8 cellular contexts compared by ENCODE assay signal in the genomic region with DNA sequence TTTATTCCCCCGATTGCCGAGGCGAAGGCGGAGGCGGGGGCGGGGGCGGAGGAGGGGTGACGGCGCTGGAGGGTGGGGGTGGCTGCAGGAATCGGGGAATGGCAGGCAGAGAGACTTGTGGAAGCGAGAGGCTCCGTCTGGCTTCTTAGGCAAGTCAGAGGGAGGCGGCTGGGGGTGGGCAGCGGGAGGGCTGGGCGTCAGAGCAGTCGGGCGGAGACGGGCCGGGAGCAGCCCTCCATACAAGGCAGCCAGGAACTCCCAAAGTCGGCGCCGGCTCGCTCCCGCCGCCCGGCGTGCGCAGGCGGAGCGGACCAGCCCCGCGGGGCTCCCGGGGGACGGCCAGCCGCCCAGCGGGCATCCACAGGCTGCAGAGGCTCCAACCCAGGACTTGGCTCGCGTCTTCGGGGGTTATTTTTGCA. TPM values are rescaled to one million over a fixed set of nuclear protein-coding genes. Genes with fewer than 3 reads are reported as not detected.
A peak's percentile ranks its signal among the peaks of the same experiment; 100 is the strongest.
DNase-seq lines count a peak whose midpoint lies in the region; ATAC-seq lines count a peak whose summit lies in the region.

No MANE protein-coding gene starts in this region.

- no peak overlapping the region for H3K4ac ChIP-seq in neuronal stem cell (ENCODE audit: low read length)

- intact Hi-C loops in activated naive CD4-positive, alpha-beta T cell treated with anti-CD3 and anti-CD28 coated beads for 36 hours (cut with micrococcal nuclease) = no loop called here
- intact Hi-C loops in activated T-helper 2 cell treated with anti-CD3 and anti-CD28 coated beads, Interferon-gamma antibody, Interleukin-2, Interleukin-4, amounts not matched to agents 10 μg/mL and 5 μg/mL and 100 μg/mL, durations not matched to agents 14 hours and 24 hours and 36 hours (cut with micrococcal nuclease) = no loop called here
- intact Hi-C loops in head of caudate nucleus (cut with DNase I) = loop anchor here (10.0 kb wide), 1 partner anchor 199 kb away; no protein-coding TSS in a partner anchor

- H3K27ac ChIP-seq in neuronal stem cell (replicated peaks; ENCODE audit: low read length) = no peak overlapping the region

- peaks cover 36% of the 10 kb centered on the region for H3K27me3 Mint-ChIP-seq in activated naive CD4-positive, alpha-beta T cell treated with anti-CD3 and anti-CD28 coated beads for 36 hours (ENCODE audit: low read depth)
- peaks cover 38% of the 10 kb centered on the region for H3K27me3 Mint-ChIP-seq in activated T-helper 2 cell treated with anti-CD3 and anti-CD28 coated beads, Interferon-gamma antibody, Interleukin-2, Interleukin-4, amounts not matched to agents 10 μg/mL and 5 μg/mL and 100 μg/mL, durations not matched to agents 14 hours and 24 hours and 36 hours (ENCODE audit: low read depth)
- H3K27me3 Mint-ChIP-seq in effector memory CD8-positive, alpha-beta T cell = peaks cover 6 to 34% of the 10 kb centered on the region in 2 donors

- H3K79me1 ChIP-seq in neuronal stem cell (ENCODE audit: low read depth, low read length) = peaks cover 2% of the 10 kb centered on the region

- CTCF ChIA-PET in activated naive CD4-positive, alpha-beta T cell treated with anti-CD3 and anti-CD28 coated beads for 36 hours (lab: Charles Lee) = no interaction called here

- H3K14ac ChIP-seq in neuronal stem cell (ENCODE audit: low read length) = no peak overlapping the region

- DNase-seq in activated naive CD4-positive, alpha-beta T cell treated with anti-CD3 and anti-CD28 coated beads for 36 hours = no peak
- no peak for DNase-seq in activated naive CD4-positive, alpha-beta T cell treated with anti-CD3 and anti-CD28 coated beads, Interleukin-2, amount 50 U/mL, for 16 hours
- DNase-seq in NCI-H2081 (lab: John Stamatoyannopoulos, UW) = peak; percentile 90 to 96
- no peak for DNase-seq in activated T-helper 2 cell treated with anti-CD3 and anti-CD28 coated beads, Interferon-gamma antibody, Interleukin-2, Interleukin-4, amounts not matched to agents 10 μg/mL and 5 μg/mL and 100 μg/mL, durations not matched to agents 14 hours and 24 hours and 36 hours (ENCODE audit: low spot score)
- peak; percentile 65 to 94 (median 84) for DNase-seq in head of caudate nucleus
- peak; percentile 59 for DNase-seq in neuronal stem cell (ENCODE audit: low spot score)
- no peak for DNase-seq in effector memory CD8-positive, alpha-beta T cell

- H3K27me3 ChIP-seq in neuronal stem cell (ENCODE audit: control insufficient read depth in 3 of 3, insufficient read depth in 3 of 3, low read depth in 1 of 3, low read length in 3 of 3) = peaks cover 3 to 62% (median 9%) of the 10 kb centered on the region in 3 experiments

- WGBS in neuronal stem cell (ENCODE audit: extremely low coverage in 2 of 2, insufficient read length in 2 of 2, insufficient replicate concordance in 1 of 2), 2 donors = no CpG with 5 or more reads among the region's 39 CpGs

- peak overlapping the region; percentile 100 for H3K4me2 ChIP-seq in neuronal stem cell (ENCODE audit: insufficient read depth, low read length, poor library complexity, severe bottlenecking)

- H3K4me3 Mint-ChIP-seq in activated naive CD4-positive, alpha-beta T cell treated with anti-CD3 and anti-CD28 coated beads for 36 hours = peak overlapping the region; percentile 41
- peak overlapping the region; percentile 30 for H3K4me3 Mint-ChIP-seq in activated T-helper 2 cell treated with anti-CD3 and anti-CD28 coated beads, Interferon-gamma antibody, Interleukin-2, Interleukin-4, amounts not matched to agents 10 μg/mL and 5 μg/mL and 100 μg/mL, durations not matched to agents 14 hours and 24 hours and 36 hours (ENCODE audit: low read depth)
- H3K4me3 Mint-ChIP-seq in effector memory CD8-positive, alpha-beta T cell = peak overlapping the region in 1 of 2 donors; percentile 58

- no peak overlapping the region for H3K9ac ChIP-seq in neuronal stem cell (ENCODE audit: low read depth, low read length, poor library complexity)

- H4K91ac ChIP-seq in neuronal stem cell (ENCODE audit: low read depth, low read length, poor library complexity) = no peak overlapping the region

- H3K27ac Mint-ChIP-seq in activated naive CD4-positive, alpha-beta T cell treated with anti-CD3 and anti-CD28 coated beads for 36 hours = no peak overlapping the region
- H3K27ac Mint-ChIP-seq in activated T-helper 2 cell treated with anti-CD3 and anti-CD28 coated beads, Interferon-gamma antibody, Interleukin-2, Interleukin-4, amounts not matched to agents 10 μg/mL and 5 μg/mL and 100 μg/mL, durations not matched to agents 14 hours and 24 hours and 36 hours = no peak overlapping the region
- no peak overlapping the region for H3K27ac Mint-ChIP-seq in effector memory CD8-positive, alpha-beta T cell

- H2BK12ac ChIP-seq in neuronal stem cell (ENCODE audit: low read length) = no peak overlapping the region

- H3K4me3 ChIP-seq in neuronal stem cell (ENCODE audit: low read length in 2 of 2) = peak overlapping the region; percentile 66 to 84

- peak overlapping the region; percentile 4 for H3K18ac ChIP-seq in neuronal stem cell (ENCODE audit: low read length)

- no peaks in the 10 kb centered on the region for H3K9me3 ChIP-seq in neuronal stem cell (replicated peaks in 1 of 2; ENCODE audit: control insufficient read depth in 2 of 2, insufficient read depth in 1 of 2, low read depth in 1 of 2, low read length in 2 of 2)

- H2AK5ac ChIP-seq in neuronal stem cell (ENCODE audit: low read depth, low read length) = no peak overlapping the region

- no peak overlapping the region for H2BK15ac ChIP-seq in neuronal stem cell (ENCODE audit: low read length)

- H3K4me1 ChIP-seq in neuronal stem cell (ENCODE audit: control insufficient read depth in 2 of 2, insufficient read depth in 1 of 2, low read depth in 1 of 2, low read length in 2 of 2) = peaks cover 2 to 5% of the 10 kb centered on the region in 2 donors

- peak overlapping the region; percentile 100 for H2AFZ ChIP-seq in neuronal stem cell (ENCODE audit: low read length)

- H3K23ac ChIP-seq in neuronal stem cell (ENCODE audit: low read depth, low read length, poor library complexity) = no peak overlapping the region

- no peak for ATAC-seq in GM18858 (IDR thresholded peaks at IDR 0.05; ENCODE audit: unreplicated experiment)
- no peak for ATAC-seq in effector memory CD8-positive, alpha-beta T cell (replicated peaks)

- H4K8ac ChIP-seq in neuronal stem cell (ENCODE audit: low read depth, low read length) = no peak overlapping the region

- H3K9me3 Mint-ChIP-seq in activated naive CD4-positive, alpha-beta T cell treated with anti-CD3 and anti-CD28 coated beads for 36 hours = no peaks in the 10 kb centered on the region
- H3K9me3 Mint-ChIP-seq in activated T-helper 2 cell treated with anti-CD3 and anti-CD28 coated beads, Interferon-gamma antibody, Interleukin-2, Interleukin-4, amounts not matched to agents 10 μg/mL and 5 μg/mL and 100 μg/mL, durations not matched to agents 14 hours and 24 hours and 36 hours = no peaks in the 10 kb centered on the region
- peaks cover 0 to 3% of the 10 kb centered on the region in 2 donors for H3K9me3 Mint-ChIP-seq in effector memory CD8-positive, alpha-beta T cell

- H3K36me3 Mint-ChIP-seq in activated naive CD4-positive, alpha-beta T cell treated with anti-CD3 and anti-CD28 coated beads for 36 hours (ENCODE audit: low read depth) = no peaks in the 10 kb centered on the region
- H3K36me3 Mint-ChIP-seq in activated T-helper 2 cell treated with anti-CD3 and anti-CD28 coated beads, Interferon-gamma antibody, Interleukin-2, Interleukin-4, amounts not matched to agents 10 μg/mL and 5 μg/mL and 100 μg/mL, durations not matched to agents 14 hours and 24 hours and 36 hours (ENCODE audit: low read depth) = no peaks in the 10 kb centered on the region
- peaks cover 3% of the 10 kb centered on the region for H3K36me3 Mint-ChIP-seq in effector memory CD8-positive, alpha-beta T cell (ENCODE audit: insufficient read depth)

- H3K36me3 ChIP-seq in neuronal stem cell (replicated peaks in 1 of 2; ENCODE audit: control insufficient read depth in 2 of 2, insufficient read depth in 2 of 2, low read length in 2 of 2) = no peaks in the 10 kb centered on the region

- H3K4me1 Mint-ChIP-seq in activated naive CD4-positive, alpha-beta T cell treated with anti-CD3 and anti-CD28 coated beads for 36 hours (ENCODE audit: low read depth) = peaks cover 5% of the 10 kb centered on the region
- H3K4me1 Mint-ChIP-seq in activated T-helper 2 cell treated with anti-CD3 and anti-CD28 coated beads, Interferon-gamma antibody, Interleukin-2, Interleukin-4, amounts not matched to agents 10 μg/mL and 5 μg/mL and 100 μg/mL, durations not matched to agents 14 hours and 24 hours and 36 hours (ENCODE audit: low read depth) = peaks cover 2% of the 10 kb centered on the region
- peaks cover 0 to 5% of the 10 kb centered on the region in 2 donors for H3K4me1 Mint-ChIP-seq in effector memory CD8-positive, alpha-beta T cell (ENCODE audit: low read depth in 2 of 2)

- no peak overlapping the region for H2BK5ac ChIP-seq in neuronal stem cell (ENCODE audit: low read length)

- H2BK120ac ChIP-seq in neuronal stem cell (ENCODE audit: low read depth, low read length) = no peak overlapping the region

RNA-seq across cellular contexts. Expression of gene CACNA2D1, which starts 0.2 kb away (rescaled TPM):
- not detected for total RNA-seq in activated naive CD4-positive, alpha-beta T cell treated with anti-CD3 and anti-CD28 coated beads for 36 hours
- total RNA-seq in activated T-helper 2 cell treated with anti-CD3 and anti-CD28 coated beads, Interferon-gamma antibody, Interleukin-2, Interleukin-4, amounts not matched to agents 10 μg/mL and 5 μg/mL and 100 μg/mL, durations not matched to agents 14 hours and 24 hours and 36 hours = not detected in 2 replicates
- 0.84 TPM for polyA plus RNA-seq in neuronal stem cell (2013, experiment 1 of 2)
- polyA plus RNA-seq in neuronal stem cell (2013, experiment 2 of 2) = 0.58 TPM

Comparison
In these comparisons a context has a peak if more than half of its experiments do, and no peak if none do; other contexts are left out.
1. DNase-seq: peak in NCI-H2081 (2 of 2), head of caudate nucleus (42 of 42) and neuronal stem cell (single experiment); none in activated naive CD4-positive, alpha-beta T cell treated with anti-CD3 and anti-CD28 coated beads for 36 hours (single experiment), activated naive CD4-positive, alpha-beta T cell treated with anti-CD3 and anti-CD28 coated beads, Interleukin-2, amount 50 U/mL, for 16 hours (single experiment), activated T-helper 2 cell treated with anti-CD3 and anti-CD28 coated beads, Interferon-gamma antibody, Interleukin-2, Interleukin-4, amounts not matched to agents 10 μg/mL and 5 μg/mL and 100 μg/mL, durations not matched to agents 14 hours and 24 hours and 36 hours (single experiment) and effector memory CD8-positive, alpha-beta T cell (0 of 3).